In the genomic region with DNA sequence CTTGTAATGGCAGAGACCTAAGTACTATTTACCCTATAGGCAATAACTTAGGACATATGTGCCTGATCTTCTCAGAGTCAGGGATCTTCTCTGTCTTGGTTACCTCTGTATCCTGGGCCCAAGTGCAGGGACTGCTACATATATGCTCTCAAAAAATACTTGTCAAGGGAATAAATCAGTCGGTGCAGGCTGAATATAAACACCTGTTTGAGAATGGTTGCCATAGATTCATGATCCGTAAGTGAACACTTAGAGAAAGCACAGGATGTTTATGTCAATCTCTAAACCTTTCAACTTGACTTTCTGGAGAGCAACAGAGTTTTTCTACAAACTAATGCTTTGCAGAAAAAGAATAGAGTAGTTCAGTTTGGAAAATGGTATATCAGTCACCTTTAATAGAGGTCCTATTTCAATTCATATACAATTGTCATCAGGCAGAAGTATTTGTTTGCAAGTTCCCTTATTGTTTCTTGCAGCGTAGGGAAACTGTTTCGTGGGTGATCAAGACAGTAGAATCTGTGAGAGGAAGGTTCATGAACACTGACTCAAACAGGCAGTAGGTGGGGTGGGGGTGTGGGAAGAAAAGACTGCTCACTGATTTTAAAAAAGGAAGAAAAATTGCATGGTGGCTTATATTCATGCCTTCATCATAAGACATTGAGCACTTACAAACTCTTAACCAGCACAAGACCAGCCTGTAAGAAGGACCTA, we compare ENCODE assay signal across 13 cellular contexts.
DNase-seq lines count a peak whose midpoint lies in the region; ATAC-seq lines count a peak whose summit lies in the region.
"Had no signal": no experiment of that assay in that cellular context is flagged by ENCODE, and none has a peak within 500 bp of the region (broad histone marks: within the 10 kb centered on the region; RNA-seq: fewer than 3 reads in every experiment).

No MANE protein-coding gene starts in this region.

- peak; percentile 29 to 33 for DNase-seq in activated CD4-positive, alpha-beta T cell treated with anti-CD3 and anti-CD28 coated beads for 4 hours
- DNase-seq in activated CD4-positive, alpha-beta T cell treated with anti-CD3 and anti-CD28 coated beads for 1 hour, result no peak
- peak; percentile 7 to 20 for DNase-seq in activated CD4-positive, alpha-beta T cell treated with anti-CD3 and anti-CD28 coated beads, Interleukin-2, amount 50 U/mL, for 4 hours
- DNase-seq in putamen (ENCODE audit: low spot score), result peak; percentile 57
- no peak for DNase-seq in GDM1 (lab: John Stamatoyannopoulos, UW)
- DNase-seq in effector CD8-positive, alpha-beta T cell (lab: John Stamatoyannopoulos, UW), result no peak
- DNase-seq in GOT3 (lab: John Stamatoyannopoulos, UW), result no peak
- DNase-seq: Kasumi-1, left ventricle myocardium inferior, NCI-H2081 treated with DMSO at 0.1 percent for 48 hours, SIG-M5, transverse colon had no signal

- ATAC-seq in GM18868 (IDR thresholded peaks at IDR 0.05; ENCODE audit: unreplicated experiment), result peak; percentile 34

Comparison
In these comparisons a context has a peak if more than half of its experiments do, and no peak if none do; other contexts are left out.
1. DNase-seq: peak in activated CD4-positive, alpha-beta T cell treated with anti-CD3 and anti-CD28 coated beads for 4 hours (2 of 2), activated CD4-positive, alpha-beta T cell treated with anti-CD3 and anti-CD28 coated beads, Interleukin-2, amount 50 U/mL, for 4 hours (2 of 2) and putamen (single experiment); none in activated CD4-positive, alpha-beta T cell treated with anti-CD3 and anti-CD28 coated beads for 1 hour (single experiment), GDM1 (single experiment), effector CD8-positive, alpha-beta T cell (single experiment) and GOT3 (single experiment).